ENCODE assay signal across 21 cellular contexts in the genomic region with DNA sequence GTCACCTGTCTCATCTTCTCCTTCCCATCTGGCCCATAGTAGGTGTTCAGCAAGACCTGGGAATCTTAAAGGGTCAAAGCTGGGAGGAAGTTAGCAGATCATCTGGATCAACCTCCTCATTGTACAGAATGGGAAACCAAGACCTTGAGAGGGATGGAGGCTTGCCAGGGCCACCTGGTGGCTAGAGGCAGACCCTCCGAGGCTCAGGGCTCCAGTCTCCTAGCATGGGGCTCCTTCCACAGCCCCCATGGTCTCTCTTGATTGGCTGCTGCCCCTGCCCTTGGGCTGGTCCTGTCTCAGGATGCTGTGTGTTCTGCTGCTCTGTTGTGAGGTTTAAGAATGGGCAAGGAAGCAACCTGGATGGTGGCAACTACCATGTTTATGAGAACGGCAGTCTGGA.
DNase-seq lines count a peak whose midpoint lies in the region; ATAC-seq and TF ChIP-seq lines count a peak whose summit lies in the region.
"Had no signal": no experiment of that assay in that cellular context is flagged by ENCODE, and none has a peak within 500 bp of the region (broad histone marks: within the 10 kb centered on the region; RNA-seq: fewer than 3 reads in every experiment).

No MANE protein-coding gene starts in this region.

- no peak overlapping the region for H3K18ac ChIP-seq in mesendoderm (ENCODE audit: low read length)

- no peak overlapping the region for H2BK15ac ChIP-seq in mesendoderm (replicated peaks; ENCODE audit: low read depth)

- no peaks in the 10 kb centered on the region for H3K79me1 ChIP-seq in mesendoderm (ENCODE audit: low read length)

- H3K4me3 ChIP-seq in mesendoderm (ENCODE audit: low read length) (no peak overlapping the region), adrenal gland (no peak overlapping the region)
- H3K4me3 ChIP-seq: PC-9 had no signal

- H4K5ac ChIP-seq in mesendoderm (ENCODE audit: low read length) = no peak overlapping the region

- peak; percentile 66 for ATAC-seq in WTC11
- ATAC-seq: SK-N-SH treated with all-trans-retinoic acid at 6 μM for 48 hours, T-cell had no signal

- no peak overlapping the region for H3K4me2 ChIP-seq in mesendoderm (ENCODE audit: low read length)
- H3K4me2 ChIP-seq: PC-9 had no signal

- no peak overlapping the region for H2BK5ac ChIP-seq in mesendoderm (ENCODE audit: low read length)

- H3K36me3 ChIP-seq in mesendoderm (ENCODE audit: control insufficient read depth, insufficient read depth, low read length) = peaks cover under 1% of the 10 kb centered on the region
- H3K36me3 ChIP-seq in adrenal gland (replicated peaks in 1 of 2) = peaks cover 0 to 46% of the 10 kb centered on the region in 2 donors

- H3K4me1 ChIP-seq in mesendoderm (ENCODE audit: control insufficient read depth, low read depth, low read length) (no peaks in the 10 kb centered on the region), adrenal gland (replicated peaks in 1 of 2) (no peaks in the 10 kb centered on the region)

- peaks cover 27% of the 10 kb centered on the region for H3K27me3 Mint-ChIP-seq in HFFc6 (ENCODE audit: insufficient read depth)
- no peaks in the 10 kb centered on the region for H3K27me3 Mint-ChIP-seq in WTC11 (ENCODE audit: low read depth)

- H3K27me3 ChIP-seq in mesendoderm (ENCODE audit: insufficient read depth, low read length, poor library complexity) (no peaks in the 10 kb centered on the region), adrenal gland (no peaks in the 10 kb centered on the region)

- no peak overlapping the region for H3K9ac ChIP-seq in mesendoderm (ENCODE audit: low read length)

- no peak overlapping the region for H3K4me3 Mint-ChIP-seq in HFFc6
- no peak overlapping the region for H3K4me3 Mint-ChIP-seq in WTC11
- H3K4me3 Mint-ChIP-seq: CD4-positive, CD25-positive, alpha-beta regulatory T cell; T-cell had no signal

- intact Hi-C loops in adrenal gland (cut with DNase I) = no loop called here

- no peaks in the 10 kb centered on the region for H3K9me3 ChIP-seq in adrenal gland (replicated peaks in 1 of 3)

- H3K4me1 Mint-ChIP-seq in HFFc6 (ENCODE audit: low read depth) (peaks cover 27% of the 10 kb centered on the region), WTC11 (no peaks in the 10 kb centered on the region)
- H3K4me1 Mint-ChIP-seq: CD4-positive, CD25-positive, alpha-beta regulatory T cell had no signal

- H3K27ac Mint-ChIP-seq in HFFc6 (no peak overlapping the region), WTC11 (no peak overlapping the region)
- H3K27ac Mint-ChIP-seq: CD4-positive, CD25-positive, alpha-beta regulatory T cell; T-cell had no signal

- H3K23ac ChIP-seq in mesendoderm (ENCODE audit: low read length) = no peak overlapping the region

- no CpG with 5 or more reads among the region's 2 CpGs for WGBS in mesendoderm (ENCODE audit: extremely low coverage, insufficient coverage, low lambda C conversion rate)
- WGBS in adrenal gland, 4 donors = 60 to 81% (median 68%) methylated on average over 1 to 2 of the region's 2 CpGs

- H3K4ac ChIP-seq in mesendoderm (ENCODE audit: low read depth, low read length) = no peak overlapping the region

- no peak overlapping the region for H4K8ac ChIP-seq in mesendoderm (ENCODE audit: low read depth, low read length)

- TF ChIP-seq POLR2A in adrenal gland (IDR thresholded peaks at IDR 0.05) = no peak

- H3K56ac ChIP-seq in mesendoderm (ENCODE audit: low read length) = no peak overlapping the region

- H3K27ac ChIP-seq in mesendoderm (ENCODE audit: low read depth, low read length) = no peak overlapping the region
- H3K27ac ChIP-seq in adrenal gland = no peak overlapping the region
- H3K27ac ChIP-seq: 22Rv1, PC-9, RWPE1 had no signal

- 0 out of 2 replicates have a peak, but pooled peaks have one; percentile 9 for TF ChIP-seq CTCF in HFFc6 (IDR thresholded peaks at IDR 0.05)
- no peak for TF ChIP-seq CTCF in WTC11 (IDR thresholded peaks at IDR 0.05)
- TF ChIP-seq CTCF in adrenal gland (IDR thresholded peaks at IDR 0.05) = no peak

- no peaks in the 10 kb centered on the region for H3K79me2 ChIP-seq in mesendoderm (ENCODE audit: control insufficient read depth, insufficient read depth, low read length)

- H3K9me3 Mint-ChIP-seq in HFFc6 (no peaks in the 10 kb centered on the region), WTC11 (no peaks in the 10 kb centered on the region)
- H3K9me3 Mint-ChIP-seq: CD4-positive, CD25-positive, alpha-beta regulatory T cell; T-cell had no signal

- DNase-seq in DMS 273 (lab: John Stamatoyannopoulos, UW; ENCODE audit: unreplicated experiment) (peak; percentile 15), DMS 273 treated with DMSO at 0.1 percent for 48 hours (lab: John Stamatoyannopoulos, UW) (no peak), HFFc6 (no peak), WTC11 (ENCODE audit: low spot score) (no peak), mesendoderm (peak; percentile 33), adrenal gland (no peak), cerebellar cortex (ENCODE audit: low spot score) (no peak)
- DNase-seq in activated naive CD4-positive, alpha-beta T cell treated with Interleukin-2 at 50 U/mL for 16 hours = no peak
- DNase-seq: CD4-positive, CD25-positive, alpha-beta regulatory T cell; DMS53; NCI-H1417 treated with DMSO at 0.1 percent for 48 hours; NCI-H1930; NCI-H2171; NCI-H446; NCI-H526 treated with DMSO at 0.1 percent for 48 hours; PC-9; SIG-M5; T-cell had no signal

- H2AK5ac ChIP-seq in mesendoderm (ENCODE audit: low read length) = no peak overlapping the region

- H3K36me3 Mint-ChIP-seq in HFFc6 (ENCODE audit: low read depth) (no peaks in the 10 kb centered on the region), WTC11 (no peaks in the 10 kb centered on the region)
- H3K36me3 Mint-ChIP-seq: CD4-positive, CD25-positive, alpha-beta regulatory T cell; T-cell had no signal

- H2BK120ac ChIP-seq in mesendoderm (ENCODE audit: low read depth, low read length) = no peak overlapping the region

- CTCF ChIA-PET in WTC11 (lab: Charles Lee) = interaction anchor here (0.9 to 3.7 kb wide), 7 partner anchors 15 to 322 kb away, joined by 3 to 30 read pairs (median 4); no protein-coding TSS in a partner anchor

- POLR2A ChIA-PET in WTC11 (lab: Charles Lee) = no interaction called here

TF ChIP-seq in WTC11, 78 proteins besides CTCF, POLR2A, EP300 and RAD21:
- TF ChIP-seq, protein P1, sequence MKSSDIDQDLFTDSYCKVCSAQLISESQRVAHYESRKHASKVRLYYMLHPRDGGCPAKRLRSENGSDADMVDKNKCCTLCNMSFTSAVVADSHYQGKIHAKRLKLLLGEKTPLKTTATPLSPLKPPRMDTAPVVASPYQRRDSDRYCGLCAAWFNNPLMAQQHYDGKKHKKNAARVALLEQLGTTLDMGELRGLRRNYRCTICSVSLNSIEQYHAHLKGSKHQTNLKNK (CRISPR knock-in tag; IDR thresholded peaks at IDR 0.05) = no peak
- no peak for TF ChIP-seq IRF2 (CRISPR knock-in tag; IDR thresholded peaks at IDR 0.05; ENCODE audit: borderline replicate concordance, low read depth)
- TF ChIP-seq, protein P2, sequence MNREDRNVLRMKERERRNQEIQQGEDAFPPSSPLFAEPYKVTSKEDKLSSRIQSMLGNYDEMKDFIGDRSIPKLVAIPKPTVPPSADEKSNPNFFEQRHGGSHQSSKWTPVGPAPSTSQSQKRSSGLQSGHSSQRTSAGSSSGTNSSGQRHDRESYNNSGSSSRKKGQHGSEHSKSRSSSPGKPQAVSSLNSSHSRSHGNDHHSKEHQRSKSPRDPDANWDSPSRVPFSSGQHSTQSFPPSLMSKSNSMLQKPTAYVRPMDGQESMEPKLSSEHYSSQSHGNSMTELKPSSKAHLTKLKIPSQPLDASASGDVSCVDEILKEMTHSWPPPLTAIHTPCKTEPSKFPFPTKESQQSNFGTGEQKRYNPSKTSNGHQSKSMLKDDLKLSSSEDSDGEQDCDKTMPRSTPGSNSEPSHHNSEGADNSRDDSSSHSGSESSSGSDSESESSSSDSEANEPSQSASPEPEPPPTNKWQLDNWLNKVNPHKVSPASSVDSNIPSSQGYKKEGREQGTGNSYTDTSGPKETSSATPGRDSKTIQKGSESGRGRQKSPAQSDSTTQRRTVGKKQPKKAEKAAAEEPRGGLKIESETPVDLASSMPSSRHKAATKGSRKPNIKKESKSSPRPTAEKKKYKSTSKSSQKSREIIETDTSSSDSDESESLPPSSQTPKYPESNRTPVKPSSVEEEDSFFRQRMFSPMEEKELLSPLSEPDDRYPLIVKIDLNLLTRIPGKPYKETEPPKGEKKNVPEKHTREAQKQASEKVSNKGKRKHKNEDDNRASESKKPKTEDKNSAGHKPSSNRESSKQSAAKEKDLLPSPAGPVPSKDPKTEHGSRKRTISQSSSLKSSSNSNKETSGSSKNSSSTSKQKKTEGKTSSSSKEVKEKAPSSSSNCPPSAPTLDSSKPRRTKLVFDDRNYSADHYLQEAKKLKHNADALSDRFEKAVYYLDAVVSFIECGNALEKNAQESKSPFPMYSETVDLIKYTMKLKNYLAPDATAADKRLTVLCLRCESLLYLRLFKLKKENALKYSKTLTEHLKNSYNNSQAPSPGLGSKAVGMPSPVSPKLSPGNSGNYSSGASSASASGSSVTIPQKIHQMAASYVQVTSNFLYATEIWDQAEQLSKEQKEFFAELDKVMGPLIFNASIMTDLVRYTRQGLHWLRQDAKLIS (CRISPR knock-in tag; IDR thresholded peaks at IDR 0.05; ENCODE audit: borderline replicate concordance) = no peak
- TF ChIP-seq SMAD3 (CRISPR knock-in tag; IDR thresholded peaks at IDR 0.05; ENCODE audit: borderline replicate concordance) = no peak

Comparison
In these comparisons a context has a peak if more than half of its experiments do, and no peak if none do; other contexts are left out.
1. DNase-seq: peak in DMS 273 (single experiment) and mesendoderm (single experiment); none in DMS 273 treated with DMSO at 0.1 percent for 48 hours (single experiment), HFFc6 (single experiment), WTC11 (single experiment), adrenal gland (0 of 7), activated naive CD4-positive, alpha-beta T cell treated with Interleukin-2 at 50 U/mL for 16 hours (single experiment) and cerebellar cortex (single experiment).